Comparison of ENCODE assay signal across 8 cellular contexts in genomic region chr21:28906841-28907240, GRCh38.
"Had no signal": no experiment of that assay in that cellular context is flagged by ENCODE, and none has a peak within 500 bp of the region (broad histone marks: within the 10 kb centered on the region; RNA-seq: fewer than 3 reads in every experiment).

No MANE protein-coding gene starts in this region.

- H3K36me3 ChIP-seq: HAP-1 had no signal

- H3K9me3 ChIP-seq: HAP-1 had no signal

- H3K4me1 ChIP-seq: HAP-1 had no signal

- ATAC-seq: HCT116, HepG2 had no signal

- H3K27ac ChIP-seq: HL-60 had no signal

- H3K4me3 ChIP-seq: HAP-1 had no signal

- DNase-seq: GOT3, H7, HFFc6, KBM-7 had no signal
